ENCODE assay signal across 8 cellular contexts in the genomic region with DNA sequence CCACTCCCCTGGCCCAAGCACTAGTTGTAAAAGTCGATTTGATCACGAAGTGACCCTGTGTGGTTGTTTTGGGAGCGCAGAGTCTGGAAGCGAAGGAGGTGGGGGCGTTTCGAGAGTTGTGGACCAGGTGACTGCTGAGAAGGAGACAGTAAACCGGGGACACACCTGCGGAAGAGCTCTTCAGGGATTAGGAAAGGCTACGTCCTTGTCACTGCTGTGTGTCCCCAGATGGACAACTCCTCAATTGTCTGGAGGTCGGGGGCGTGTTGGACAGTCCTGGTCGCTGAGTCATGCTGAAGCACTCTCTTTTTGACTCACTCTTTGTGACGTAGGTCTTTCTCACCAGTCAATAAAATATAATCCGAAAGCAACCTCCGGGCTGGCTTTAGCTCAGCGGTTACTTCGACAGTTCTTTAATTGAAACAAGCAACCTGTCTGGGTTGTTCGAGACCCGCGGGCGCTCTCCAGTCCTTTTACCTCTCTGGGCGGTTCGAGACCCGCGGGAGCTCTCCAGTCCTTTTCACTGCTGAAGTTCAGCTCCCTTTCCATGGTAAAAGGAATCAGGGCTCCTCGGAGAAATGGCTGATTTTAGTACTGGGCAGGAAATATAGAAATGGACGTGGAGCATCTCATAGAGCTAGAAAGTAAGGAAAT. TPM values are rescaled to one million over a fixed set of nuclear protein-coding genes. Genes with fewer than 3 reads are reported as not detected.
DNase-seq lines count a peak whose midpoint lies in the region; ATAC-seq and TF ChIP-seq lines count a peak whose summit lies in the region.

No MANE protein-coding gene starts in this region.

- intact Hi-C loops in dendritic cell treated with granulocyte-macrophage colony-stimulating factor and Interleukin-4, amounts not matched to agents 40 ng/mL and 50 ng/mL, for 4 days (cut with micrococcal nuclease), result loop anchor here (1.0 to 5.0 kb wide), 3 partner anchors 11 to 164 kb away; a partner anchor contains a TSS
- intact Hi-C loops in left lung (cut with DNase I), result no loop called here

- H3K27ac Mint-ChIP-seq in dendritic cell treated with granulocyte-macrophage colony-stimulating factor and Interleukin-4, amounts not matched to agents 40 ng/mL and 50 ng/mL, for 4 days, result peak overlapping the region; percentile 95

- peaks cover 0 to 17% of the 10 kb centered on the region in 2 donors for H3K36me3 ChIP-seq in left lung

- peak overlapping the region; percentile 90 to 93 for H3K27ac ChIP-seq in left lung

- ATAC-seq in GM19043 (IDR thresholded peaks at IDR 0.05; ENCODE audit: low read depth, unreplicated experiment) (peak; percentile 90), HG03378 (IDR thresholded peaks at IDR 0.05; ENCODE audit: unreplicated experiment) (peak; percentile 87), left lung (peak; percentile 93)

- peaks cover 0 to 10% of the 10 kb centered on the region in 2 donors for H3K4me1 ChIP-seq in left lung

- no peak for TF ChIP-seq CTCF in AG09309 (IDR thresholded peaks at IDR 0.05; ENCODE audit: control insufficient read depth, insufficient read depth, low read depth, low read length, missing control alignments)
- TF ChIP-seq CTCF in left lung (IDR thresholded peaks at IDR 0.05), result no peak

- peaks cover 33% of the 10 kb centered on the region for H3K4me1 Mint-ChIP-seq in dendritic cell treated with granulocyte-macrophage colony-stimulating factor and Interleukin-4, amounts not matched to agents 40 ng/mL and 50 ng/mL, for 4 days (ENCODE audit: low read depth)

- DNase-seq in AG09309 (ENCODE audit: low read depth) (peak; percentile 97), NCI-H524 treated with DMSO at 0.1 percent for 48 hours (lab: John Stamatoyannopoulos, UW) (peak; percentile 78), left lung (peak; percentile 89 to 91)
- DNase-seq in activated CD4-positive, alpha-beta T cell treated with anti-CD3 and anti-CD28 coated beads, Interleukin-2, amount 50 U/mL, for 24 hours (ENCODE audit: low read depth in 1 of 2, low spot score in 1 of 2), result peak; percentile 69 to 94
- peak; percentile 83 to 86 for DNase-seq in stimulated activated CD4-positive, alpha-beta T cell treated with anti-CD3 and anti-CD28 coated beads, Interleukin-2, amount 100 ng/mL, for 24 hours

- peak overlapping the region; percentile 87 for H3K4me3 Mint-ChIP-seq in dendritic cell treated with granulocyte-macrophage colony-stimulating factor and Interleukin-4, amounts not matched to agents 40 ng/mL and 50 ng/mL, for 4 days

- no peaks in the 10 kb centered on the region for H3K27me3 Mint-ChIP-seq in dendritic cell treated with granulocyte-macrophage colony-stimulating factor and Interleukin-4, amounts not matched to agents 40 ng/mL and 50 ng/mL, for 4 days

- H3K4me3 ChIP-seq in AG09309 (ENCODE audit: control insufficient read depth, low read depth, low read length) (peak overlapping the region; percentile 70), left lung (peak overlapping the region; percentile 47 to 67)

- H3K36me3 Mint-ChIP-seq in dendritic cell treated with granulocyte-macrophage colony-stimulating factor and Interleukin-4, amounts not matched to agents 40 ng/mL and 50 ng/mL, for 4 days (ENCODE audit: low read depth), result peaks cover 27% of the 10 kb centered on the region

- no peaks in the 10 kb centered on the region for H3K9me3 ChIP-seq in left lung

- H3K9me3 Mint-ChIP-seq in dendritic cell treated with granulocyte-macrophage colony-stimulating factor and Interleukin-4, amounts not matched to agents 40 ng/mL and 50 ng/mL, for 4 days, result no peaks in the 10 kb centered on the region

- H3K27me3 ChIP-seq in left lung, result no peaks in the 10 kb centered on the region

RNA-seq across cellular contexts. Expression of a gene that starts 10.8 kb away (rescaled TPM):
- 10 to 100 TPM; 40.6 to 43.8 TPM for total RNA-seq in left lung

RNA-seq across cellular contexts. Expression of a gene that starts 19.8 kb away (rescaled TPM):
- total RNA-seq in left lung, result 10 to 100 TPM; 23.4 to 25.2 TPM

RNA-seq across cellular contexts. Expression of a gene that starts 19.9 kb away (rescaled TPM):
- 10 to 100 TPM; 36.2 to 50.4 TPM for total RNA-seq in left lung

RNA-seq across cellular contexts. Expression of a gene that starts 37.6 kb away (rescaled TPM):
- under 1 TPM; 0.41 to 0.71 TPM for total RNA-seq in left lung

RNA-seq across cellular contexts. Expression of a gene that starts 46.3 kb away (rescaled TPM):
- 10 to 100 TPM; 21.0 to 26.5 TPM for total RNA-seq in left lung

Comparison
In these comparisons a context has a peak if more than half of its experiments do, and no peak if none do; other contexts are left out.
1. Peak in every context shown above with its lines: DNase-seq, ATAC-seq, H3K4me3 ChIP-seq and H3K27ac ChIP-seq.